ENCODE assay signal across 11 cellular contexts in genomic region chr7:143256932-143257331, GRCh38. TPM values are rescaled to one million over a fixed set of nuclear protein-coding genes. Genes with fewer than 3 reads are reported as not detected.
A peak's percentile ranks its signal among the peaks of the same experiment; 100 is the strongest.
DNase-seq lines count a peak whose midpoint lies in the region; ATAC-seq and TF ChIP-seq lines count a peak whose summit lies in the region.
"Had no signal": no experiment of that assay in that cellular context is flagged by ENCODE, and none has a peak within 500 bp of the region (broad histone marks: within the 10 kb centered on the region; RNA-seq: fewer than 3 reads in every experiment).

No MANE protein-coding gene starts in this region.

- no peaks in the 10 kb centered on the region for H3K36me3 Mint-ChIP-seq in effector memory CD8-positive, alpha-beta T cell (ENCODE audit: insufficient read depth)

- H3K27me3 ChIP-seq in thyroid gland, result no peaks in the 10 kb centered on the region

- no peak overlapping the region for H3K4me3 Mint-ChIP-seq in effector memory CD8-positive, alpha-beta T cell

- no peak for TF ChIP-seq POLR2A in thyroid gland (IDR thresholded peaks at IDR 0.05)

- H3K36me3 ChIP-seq in thyroid gland, result no peaks in the 10 kb centered on the region

- no peaks in the 10 kb centered on the region for H3K9me3 ChIP-seq in thyroid gland

- 67 to 73% methylated on average over 4 of the region's 4 CpGs for WGBS in thyroid gland, 2 donors

- H3K4me3 ChIP-seq in thyroid gland (replicated peaks in 1 of 3), result no peak overlapping the region

- H3K4me1 Mint-ChIP-seq in effector memory CD8-positive, alpha-beta T cell (ENCODE audit: low read depth in 2 of 2), result peaks cover 30 to 48% of the 10 kb centered on the region in 2 donors

- H3K27ac Mint-ChIP-seq in effector memory CD8-positive, alpha-beta T cell, result peak overlapping the region; percentile 70 to 74

- ATAC-seq in GM18858 (IDR thresholded peaks at IDR 0.05; ENCODE audit: unreplicated experiment) (peak; percentile 77), GM21528 (IDR thresholded peaks at IDR 0.05; ENCODE audit: low FRiP score, unreplicated experiment) (peak; percentile 81), HG03159 (IDR thresholded peaks at IDR 0.05; ENCODE audit: unreplicated experiment) (peak; percentile 81)
- ATAC-seq in effector memory CD8-positive, alpha-beta T cell (replicated peaks), result no peak

- no peaks in the 10 kb centered on the region for H3K27me3 Mint-ChIP-seq in effector memory CD8-positive, alpha-beta T cell

- intact Hi-C loops in thyroid gland (cut with DNase I), result no loop called here

- no peak overlapping the region for H3K27ac ChIP-seq in thyroid gland

- no peak for DNase-seq in effector memory CD8-positive, alpha-beta T cell
- no peak for DNase-seq in NCI-H2029 treated with DMSO at 0.1 percent for 48 hours (lab: John Stamatoyannopoulos, UW)
- no peak for DNase-seq in KG1 (lab: John Stamatoyannopoulos, UW)
- DNase-seq in thyroid gland, result no peak
- DNase-seq: activated gamma-delta T cell; effector CD8-positive, alpha-beta T cell had no signal

- H3K4me1 ChIP-seq in thyroid gland, result peaks cover 0 to 4% of the 10 kb centered on the region in 2 donors

- no peak for TF ChIP-seq CTCF in thyroid gland (IDR thresholded peaks at IDR 0.05)

- H3K9me3 Mint-ChIP-seq in effector memory CD8-positive, alpha-beta T cell, result peaks cover 3 to 15% of the 10 kb centered on the region in 2 donors

RNA-seq across cellular contexts. Expression of gene GSTK1, which starts 6.3 kb away (rescaled TPM):
- 100 to 1,000 TPM; 147 to 319 (median 220) TPM for total RNA-seq in thyroid gland

RNA-seq across cellular contexts. Expression of gene TMEM139, which starts 27.8 kb away (rescaled TPM):
- total RNA-seq in thyroid gland, result 10 to 100 TPM in 2 of 4 donors, 1 to 10 TPM in 2; 6.6 to 50.2 (median 19.6) TPM
- total RNA-seq: G401 had no signal

RNA-seq across cellular contexts. Expression of gene CASP2, which starts 31.2 kb away (rescaled TPM):
- total RNA-seq in thyroid gland, result 10 to 100 TPM; 13.0 to 21.7 (median 17.5) TPM

RNA-seq across cellular contexts. Expression of gene TAS2R40, which starts 35.1 kb away (rescaled TPM):
- total RNA-seq in thyroid gland, result not detected
- total RNA-seq: G401; T-helper 1 cell treated with Interleukin-12 subunit alpha and Interleukin-12 subunit beta and Interleukin-4 antibody, amounts not matched to agents 30 ng/mL and 1 ng/mL, for 36 hours had no signal

RNA-seq across cellular contexts. Expression of gene CLCN1, which starts 59.0 kb away (rescaled TPM):
- not detected for total RNA-seq in thyroid gland
- total RNA-seq: G401 had no signal
